ENCODE assay signal across 8 cellular contexts in the genomic region with DNA sequence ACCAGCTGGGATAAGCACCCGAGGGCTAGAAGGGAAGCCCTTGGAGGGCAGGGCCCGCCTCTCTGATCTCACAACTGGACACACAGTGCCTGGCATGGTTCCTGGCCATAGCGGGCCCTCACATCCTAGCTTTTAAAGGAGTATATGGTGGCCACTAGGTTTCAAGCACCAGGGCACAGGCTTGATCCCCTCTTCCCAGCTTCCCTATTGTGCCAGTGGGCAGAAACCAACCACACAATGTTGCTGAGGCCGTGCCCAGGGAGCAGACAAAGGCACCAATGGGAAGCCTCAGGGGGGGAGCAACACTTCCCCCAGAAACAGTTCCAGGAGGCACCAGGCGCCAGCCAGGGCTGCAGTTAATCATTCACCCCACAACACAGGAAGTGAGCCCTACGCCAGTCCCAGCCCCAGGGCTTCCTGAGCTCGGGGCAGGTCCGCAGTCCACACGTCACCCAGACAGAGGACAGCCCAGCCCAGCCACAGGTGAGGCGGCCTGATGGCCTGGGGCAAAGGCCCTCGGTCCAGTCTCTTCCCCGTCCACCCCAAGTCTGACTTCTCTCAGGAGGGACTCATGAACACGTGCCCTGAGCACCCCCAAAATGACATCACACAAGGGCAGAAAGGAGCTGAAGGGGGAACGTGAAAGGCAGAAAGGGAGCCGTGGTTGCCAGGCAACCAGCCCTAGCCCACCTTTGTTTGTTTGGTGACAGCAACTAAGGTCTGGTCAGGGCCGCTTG. TPM values are rescaled to one million over a fixed set of nuclear protein-coding genes. Genes with fewer than 3 reads are reported as not detected.
A peak's percentile ranks its signal among the peaks of the same experiment; 100 is the strongest.
DNase-seq lines count a peak whose midpoint lies in the region; ATAC-seq and TF ChIP-seq lines count a peak whose summit lies in the region.

No MANE protein-coding gene starts in this region.

- ATAC-seq in GM18511 (IDR thresholded peaks at IDR 0.05; ENCODE audit: unreplicated experiment): peak; percentile 95
- peak; percentile 86 for ATAC-seq in HG02763 (IDR thresholded peaks at IDR 0.05; ENCODE audit: unreplicated experiment)
- peak; percentile 85 for ATAC-seq in RWPE2 (ENCODE audit: low read depth)

- no peaks in the 10 kb centered on the region for H3K27me3 ChIP-seq in RWPE2 (ENCODE audit: insufficient read depth, poor library complexity, severe bottlenecking)

- peaks cover 37% of the 10 kb centered on the region for H3K36me3 ChIP-seq in RWPE2 (ENCODE audit: low read depth)

- peak overlapping the region; percentile 94 for H3K27ac ChIP-seq in RWPE2 (ENCODE audit: poor library complexity, severe bottlenecking)

- DNase-seq in RWPE2 (ENCODE audit: low spot score): peak; percentile 84
- peak; percentile 69 to 94 (median 87) for DNase-seq in head of caudate nucleus
- peak; percentile 96 for DNase-seq in renal cortical epithelial cell (ENCODE audit: low read depth)
- no peak for DNase-seq in mesenteric fat pad (ENCODE audit: low spot score)
- DNase-seq in AG20443 (ENCODE audit: low spot score): no peak
- DNase-seq in NCI-H2171 (lab: John Stamatoyannopoulos, UW): no peak

- no peaks in the 10 kb centered on the region for H3K9me3 ChIP-seq in RWPE2 (ENCODE audit: severe bottlenecking)

- peaks cover 19% of the 10 kb centered on the region for H3K4me1 ChIP-seq in RWPE2 (ENCODE audit: insufficient read depth, poor library complexity, severe bottlenecking)

- intact Hi-C loops in head of caudate nucleus (cut with DNase I): no loop called here

- no peak for TF ChIP-seq CTCF in RWPE2 (IDR thresholded peaks at IDR 0.05; ENCODE audit: poor library complexity, severe bottlenecking)

- H3K4me3 ChIP-seq in RWPE2 (ENCODE audit: severe bottlenecking): no peak overlapping the region

RNA-seq across cellular contexts. Expression of gene SMIM5, which starts 12.8 kb away (rescaled TPM):
- total RNA-seq in renal cortical epithelial cell (0.20 and 1.6 TPM in 2 replicates), mesenteric fat pad (0.42 TPM)

RNA-seq across cellular contexts. Expression of gene RECQL5, which starts 20.9 kb away (rescaled TPM):
- total RNA-seq in renal cortical epithelial cell (11.1 and 21.3 TPM in 2 replicates), mesenteric fat pad (12.7 TPM)

RNA-seq across cellular contexts. Expression of gene SAP30BP, which starts 21.1 kb away (rescaled TPM):
- 55.6 and 104 TPM in 2 replicates for total RNA-seq in renal cortical epithelial cell
- 86.0 TPM for total RNA-seq in mesenteric fat pad

RNA-seq across cellular contexts. Expression of gene MYO15B, which starts 58.5 kb away (rescaled TPM):
- 1.0 and 3.8 TPM in 2 replicates for total RNA-seq in renal cortical epithelial cell
- total RNA-seq in mesenteric fat pad: 110 TPM

Comparison
In these comparisons a context has a peak if more than half of its experiments do, and no peak if none do; other contexts are left out.
1. DNase-seq: peak in RWPE2 (single experiment), head of caudate nucleus (42 of 42) and renal cortical epithelial cell (single experiment); none in mesenteric fat pad (single experiment), AG20443 (single experiment) and NCI-H2171 (single experiment).
2. Peak in every context shown above with its lines, with median percentiles within 50 percentile points of each other: ATAC-seq.